Comparison of ENCODE assay signal across 25 cellular contexts in the genomic region with DNA sequence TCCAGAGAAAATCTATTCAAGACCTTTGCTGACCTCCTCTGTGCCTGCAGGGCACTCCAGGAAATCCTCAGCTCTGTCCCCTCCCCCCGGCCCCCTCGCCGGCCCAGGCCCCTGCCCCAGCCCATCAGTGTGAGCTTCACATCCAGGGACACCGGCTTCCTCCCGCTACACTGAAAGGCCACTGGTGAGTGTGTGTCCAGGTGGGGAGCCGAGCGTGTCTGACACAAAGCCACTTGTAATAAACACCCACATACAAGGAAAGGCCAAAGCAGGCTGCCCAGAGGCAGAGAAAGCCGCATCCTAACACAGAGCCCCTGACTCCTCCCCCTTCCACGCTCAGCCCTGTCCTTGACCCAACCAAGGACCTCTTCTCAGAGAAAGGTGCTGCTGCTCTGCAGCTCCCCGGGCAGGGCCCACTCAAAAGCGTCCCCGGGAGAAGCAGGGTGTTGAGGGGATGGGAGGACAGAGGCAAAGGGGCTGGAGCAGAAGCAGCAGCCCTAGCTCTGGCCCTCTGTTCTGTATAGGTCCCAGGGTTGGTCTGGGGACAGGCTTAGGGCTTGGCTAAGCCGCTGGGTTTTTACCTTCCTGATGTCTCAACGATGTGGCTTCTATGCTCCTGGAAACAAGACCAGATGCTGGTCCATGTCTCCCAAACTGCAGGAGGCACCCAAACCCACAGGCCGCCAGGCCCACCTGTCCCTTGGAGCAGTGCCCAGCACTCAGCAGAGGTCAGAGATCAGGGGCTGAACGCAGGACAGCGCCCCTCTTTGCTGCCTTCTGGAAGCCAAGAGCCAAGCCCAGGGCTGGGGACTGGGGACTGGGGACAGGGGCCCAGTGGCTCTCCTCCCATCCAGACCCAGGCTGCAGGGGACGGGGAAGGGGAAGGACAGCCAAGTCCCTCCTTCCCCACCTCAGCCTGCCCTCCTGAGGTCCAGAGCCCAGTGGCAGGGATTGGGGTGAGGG. TPM values are rescaled to one million over a fixed set of nuclear protein-coding genes. Genes with fewer than 3 reads are reported as not detected.
DNase-seq lines count a peak whose midpoint lies in the region; ATAC-seq, FAIRE-seq and TF ChIP-seq lines count a peak whose summit lies in the region.
"Had no signal": no experiment of that assay in that cellular context is flagged by ENCODE, and none has a peak within 500 bp of the region (broad histone marks: within the 10 kb centered on the region; RNA-seq: fewer than 3 reads in every experiment).

No MANE protein-coding gene starts in this region.

- H3K27ac ChIP-seq in HepG2 (ENCODE audit: extremely low read length, insufficient read depth, low read length), result no peak overlapping the region
- H3K27ac ChIP-seq in right lobe of liver, result no peak overlapping the region
- H3K27ac ChIP-seq in ectodermal cell (ENCODE audit: insufficient read depth, low read depth, low read length, poor library complexity, severe bottlenecking), result peak overlapping the region; percentile 72
- peak overlapping the region; percentile 53 for H3K27ac ChIP-seq in neural progenitor cell
- peak overlapping the region in 3 of 4 donors; percentile 2 to 16 (median 13) for H3K27ac ChIP-seq in transverse colon
- H3K27ac ChIP-seq: left lung, suprapubic skin had no signal

- TF ChIP-seq POLR2A in HepG2 (IDR thresholded peaks at IDR 0.05; ENCODE audit: insufficient read depth in 1 of 2, low read depth in 2 of 2, low read length in 2 of 2) (no peak), right lobe of liver (IDR thresholded peaks at IDR 0.05) (no peak), transverse colon (IDR thresholded peaks at IDR 0.05) (no peak)

- peaks cover 5 to 15% of the 10 kb centered on the region in 2 experiments; a peak in 2 of 5 replicates for H3K36me3 ChIP-seq in HepG2 (replicated peaks in 1 of 2; ENCODE audit: control insufficient read depth in 1 of 2, insufficient read depth in 2 of 2, low read length in 2 of 2)
- H3K36me3 ChIP-seq in right lobe of liver, result peaks cover 0 to 13% (median 3%) of the 10 kb centered on the region in 4 donors
- H3K36me3 ChIP-seq in ectodermal cell (ENCODE audit: control insufficient read depth, insufficient read depth, low read length), result no peaks in the 10 kb centered on the region
- no peaks in the 10 kb centered on the region for H3K36me3 ChIP-seq in neural progenitor cell
- H3K36me3 ChIP-seq in transverse colon, result no peaks in the 10 kb centered on the region

- no peak overlapping the region for H3K27ac Mint-ChIP-seq in neural progenitor cell

- H3K27me3 ChIP-seq in HepG2 (ENCODE audit: control insufficient read depth in 1 of 2, insufficient read depth in 2 of 2, low read length in 2 of 2) (no peaks in the 10 kb centered on the region), right lobe of liver (no peaks in the 10 kb centered on the region), ectodermal cell (ENCODE audit: control insufficient read depth, insufficient read depth, low read length, poor library complexity, severe bottlenecking) (no peaks in the 10 kb centered on the region), neural progenitor cell (no peaks in the 10 kb centered on the region), transverse colon (no peaks in the 10 kb centered on the region)
- H3K27me3 ChIP-seq: left lung, suprapubic skin had no signal

- H3K4me2 ChIP-seq in HepG2 (ENCODE audit: low read depth, low read length), result no peak overlapping the region
- H3K4me2 ChIP-seq in neural progenitor cell, result peak overlapping the region; percentile 42

- H3K9ac ChIP-seq in HepG2 (ENCODE audit: insufficient read depth, low read depth, low read length) (0 out of 2 replicates have a peak overlapping the region, but pooled peaks have one; percentile 15), neural progenitor cell (no peak overlapping the region)

- POLR2A ChIA-PET in HepG2 (lab: Yijun Ruan, JAX), result interaction anchor here (0.7 to 1.9 kb wide), 2 partner anchors 13 to 16 kb away, joined by 3 to 7 read pairs; no protein-coding TSS in a partner anchor

- H3K4me1 ChIP-seq in HepG2 (ENCODE audit: insufficient read depth, low read length) (peaks cover 27% of the 10 kb centered on the region), right lobe of liver (peaks cover 0 to 18% (median 8%) of the 10 kb centered on the region in 4 donors), ectodermal cell (ENCODE audit: control insufficient read depth, insufficient read depth, low read length) (peaks cover 45% of the 10 kb centered on the region), neural progenitor cell (peaks cover 11% of the 10 kb centered on the region), transverse colon (peaks cover 2 to 23% (median 13%) of the 10 kb centered on the region in 4 donors)

- peaks cover 20% of the 10 kb centered on the region for H3F3A ChIP-seq in neural progenitor cell (ENCODE audit: low read depth)

- H3K79me2 ChIP-seq in HepG2 (ENCODE audit: insufficient read depth, low read length) (peaks cover 1% of the 10 kb centered on the region), neural progenitor cell (ENCODE audit: low read depth) (peaks cover 4% of the 10 kb centered on the region)

- no peak for DNase-seq in HepG2 (ENCODE audit: low spot score)
- DNase-seq in right lobe of liver, result no peak
- DNase-seq in neural progenitor cell (ENCODE audit: low spot score), result no peak
- no peak for DNase-seq in transverse colon
- DNase-seq in NOMO-1 treated with DMSO at 0.1 percent for 48 hours (lab: John Stamatoyannopoulos, UW; ENCODE audit: unreplicated experiment), result no peak
- DNase-seq: ACHN; activated CD4-positive, alpha-beta T cell treated with anti-CD3 and anti-CD28 coated beads, Interleukin-2, amount 50 U/mL, for 4 hours; activated CD8-positive, alpha-beta memory T cell treated with anti-CD3 and anti-CD28 coated beads, Interleukin-2, amount 50 U/mL, for 48 hours; activated gamma-delta T cell treated with Interleukin-2 at 50 U/mL for 16 hours; DMS153; effector CD8-positive, alpha-beta T cell; GDM1; KBM-7; left lung; NCI-H146; NCI-H2171; NCI-H526; right cardiac atrium; stimulated activated CD4-positive, alpha-beta T cell treated with anti-CD3 and anti-CD28 coated beads, Interleukin-15, amount 100 ng/mL, for 24 hours; T-helper 1 cell had no signal

- ATAC-seq in HepG2 (peak; percentile 22), right lobe of liver (no peak), HG03135 (IDR thresholded peaks at IDR 0.05; ENCODE audit: unreplicated experiment) (no peak), HG03045 (IDR thresholded peaks at IDR 0.05; ENCODE audit: unreplicated experiment) (no peak)
- ATAC-seq: right cardiac atrium had no signal

- H2AFZ ChIP-seq in HepG2 (ENCODE audit: low read length) (no peak overlapping the region), neural progenitor cell (replicated peaks) (no peak overlapping the region)

- TF ChIP-seq EP300 in HepG2 (IDR thresholded peaks at IDR 0.05; ENCODE audit: low read depth in 2 of 2, low read length in 2 of 2) (no peak), HepG2 (CRISPR knock-in tag; IDR thresholded peaks at IDR 0.05; ENCODE audit: borderline replicate concordance) (no peak), transverse colon (IDR thresholded peaks at IDR 0.05; ENCODE audit: low read depth) (no peak)

- no peak for TF ChIP-seq RAD21 in HepG2 (CRISPR knock-in tag; IDR thresholded peaks at IDR 0.05)

- no peak overlapping the region for H3K4me3 Mint-ChIP-seq in neural progenitor cell
- H3K4me3 Mint-ChIP-seq: CD14-positive monocyte had no signal

- H3K4me3 ChIP-seq in HepG2 (replicated peaks in 1 of 3; ENCODE audit: insufficient read depth in 1 of 3, low read depth in 2 of 3, low read length in 3 of 3) (no peak overlapping the region), right lobe of liver (no peak overlapping the region), ectodermal cell (ENCODE audit: insufficient read depth, low read depth, low read length) (no peak overlapping the region), neural progenitor cell (no peak overlapping the region), transverse colon (no peak overlapping the region)
- H3K4me3 ChIP-seq: left lung, suprapubic skin had no signal

- peaks cover 5% of the 10 kb centered on the region for H3K27me3 Mint-ChIP-seq in neural progenitor cell (ENCODE audit: insufficient read depth, low read depth)

- WGBS in HepG2 (ENCODE audit: low lambda C conversion rate), result 74% methylated on average over 13 of the region's 18 CpGs
- WGBS in right lobe of liver (ENCODE audit: insufficient coverage, low coverage, low lambda C conversion rate, missing lambda C conversion rate), result 83% methylated on average over 1 of the region's 18 CpGs
- 68% methylated on average over 18 of the region's 18 CpGs for WGBS in ectodermal cell, 2 experiments
- WGBS in transverse colon (ENCODE audit: low coverage in 1 of 2), 2 donors, result 89% methylated on average over 9 of the region's 18 CpGs; no CpG with 5 or more reads in 1 of the 2 donors

- FAIRE-seq in HepG2 (lab: Jason Lieb, UNC), result no peak

- CTCF ChIA-PET in HepG2 (lab: Yijun Ruan, JAX; ENCODE audit: low intra/inter-chr PET ratio, low total read pairs), result no interaction called here

- intact Hi-C loops in HepG2 (cut with micrococcal nuclease; ENCODE audit: unreplicated experiment) (no loop called here), right lobe of liver (cut with DNase I) (no loop called here), transverse colon (cut with DNase I; ENCODE audit: low total_unique reads) (no loop called here)

- TF ChIP-seq CTCF in HepG2 (CRISPR knock-in tag; IDR thresholded peaks at IDR 0.05), result no peak
- TF ChIP-seq CTCF in right lobe of liver (IDR thresholded peaks at IDR 0.05), result no peak
- no peak for TF ChIP-seq CTCF in neural progenitor cell (IDR thresholded peaks at IDR 0.05)
- TF ChIP-seq CTCF in transverse colon (IDR thresholded peaks at IDR 0.05), result no peak

- peaks cover 12% of the 10 kb centered on the region for H3K36me3 Mint-ChIP-seq in neural progenitor cell

- H3K9me3 ChIP-seq in HepG2 (ENCODE audit: low read length) (no peaks in the 10 kb centered on the region), right lobe of liver (no peaks in the 10 kb centered on the region), ectodermal cell (ENCODE audit: control insufficient read depth, low read length) (no peaks in the 10 kb centered on the region), neural progenitor cell (ENCODE audit: low read depth) (no peaks in the 10 kb centered on the region), transverse colon (no peaks in the 10 kb centered on the region)
- H3K9me3 ChIP-seq: left lung, suprapubic skin had no signal

- H3K4me1 Mint-ChIP-seq in neural progenitor cell, result peaks cover 63% of the 10 kb centered on the region

- no TSS peak for BruUV-seq in HepG2 (replicated peaks; lab: Mats Ljungman, UMichigan)

- H4K20me1 ChIP-seq in HepG2 (ENCODE audit: insufficient read depth, low read length) (peaks cover 6% of the 10 kb centered on the region; the same call in 1 of the 2 replicates), neural progenitor cell (ENCODE audit: low read depth) (peaks cover 17% of the 10 kb centered on the region)

- no peaks in the 10 kb centered on the region for H3K9me3 Mint-ChIP-seq in neural progenitor cell
- H3K9me3 Mint-ChIP-seq: CD14-positive monocyte had no signal

- in situ Hi-C loops in HepG2 (cut with HindIII; ENCODE audit: extremely low pct_ligation_motif_present, low pct_unique_long_range_greater_than_20kb) (no loop called here), transverse colon (cut with MboI; ENCODE audit: low pct_ligation_motif_present in 1 of 4, low pct_unique_long_range_greater_than_20kb in 1 of 4, low sequenced_read_pairs in 3 of 4) (no loop called here)

RNA-seq across cellular contexts. Expression of a gene that starts 15.3 kb away (rescaled TPM):
- total RNA-seq in HepG2 (2016; rRNA removed; fragmentation: Illumina TruSeq; extraction: Trizol) (2.3 and 3.5 TPM in 2 replicates), right lobe of liver (10 to 100 TPM in 2 of 6 experiments, 1 to 10 TPM in 4; 3.3 to 12.6 (median 7.0) TPM), neural progenitor cell (ENCODE audit: low replicate concordance) (2.2 and 11.1 TPM in 2 replicates), transverse colon (10 to 100 TPM; 13.7 to 27.7 (median 20.9) TPM)
- total RNA-seq in HepG2 (2016; cell fraction: cytosol; rRNA removed; fragmentation: Illumina TruSeq; extraction: Trizol; ENCODE audit: low read depth), result 0.79 and 1.5 TPM in 2 replicates
- total RNA-seq in HepG2 (2016; cell fraction: insoluble cytoplasmic fraction; rRNA removed; fragmentation: Illumina TruSeq; extraction: Trizol), result 2.0 and 2.9 TPM in 2 replicates
- total RNA-seq in HepG2 (2016; cell fraction: membrane; rRNA removed; fragmentation: Illumina TruSeq; extraction: Trizol), result 2.3 and 2.4 TPM in 2 replicates
- 3.0 and 3.9 TPM in 2 replicates for total RNA-seq in HepG2 (2016; cell fraction: nucleus; rRNA removed; fragmentation: Illumina TruSeq; extraction: Trizol)
- 1.8 and 2.1 TPM in 2 replicates for polyA plus RNA-seq in HepG2 (2011; rRNA removed)
- polyA plus RNA-seq in HepG2 (2011; cell fraction: cytosol; rRNA removed), result 0.86 and 0.92 TPM in 2 replicates
- 13.6 and 19.3 TPM in 2 replicates for polyA plus RNA-seq in HepG2 (2011; cell fraction: nucleus; rRNA removed)
- polyA plus RNA-seq in HepG2 (2012), result 6.6 and 7.5 TPM in 2 replicates
- 0.35 and 0.63 TPM in 2 replicates for polyA plus RNA-seq in HepG2 (2016; cell fraction: cytosol; fragmentation: Illumina TruSeq; extraction: Trizol; ENCODE audit: low read depth)
- polyA plus RNA-seq in HepG2 (2016; cell fraction: insoluble cytoplasmic fraction; fragmentation: Illumina TruSeq; extraction: Trizol; ENCODE audit: low read depth), result 3.1 and 5.6 TPM in 2 replicates
- polyA plus RNA-seq in HepG2 (2016; cell fraction: membrane; fragmentation: Illumina TruSeq; extraction: Trizol; ENCODE audit: low read depth), result 1.4 and 1.6 TPM in 2 replicates
- polyA plus RNA-seq in HepG2 (2016; cell fraction: nucleus; fragmentation: Illumina TruSeq; extraction: Trizol; ENCODE audit: insufficient read depth, low read depth), result 14.3 and 17.8 TPM in 2 replicates
- polyA minus RNA-seq in HepG2 (2011; rRNA and poly(A)+ RNA removed; ENCODE audit: low replicate concordance), result 4.3 and 8.2 TPM in 2 replicates
- polyA minus RNA-seq in HepG2 (2011; cell fraction: cytosol; rRNA and poly(A)+ RNA removed), result 3.1 and 3.8 TPM in 2 replicates
- polyA minus RNA-seq in HepG2 (2011; cell fraction: nucleus; rRNA and poly(A)+ RNA removed), result 8.1 and 8.8 TPM in 2 replicates
- polyA plus RNA-seq in ectodermal cell (2013, experiment 1 of 4), result 22.9 TPM
- polyA plus RNA-seq in ectodermal cell (2013, experiment 2 of 4), result 22.5 TPM
- 17.3 TPM for polyA plus RNA-seq in ectodermal cell (2013, experiment 3 of 4)
- 18.3 TPM for polyA plus RNA-seq in ectodermal cell (2013, experiment 4 of 4)

RNA-seq across cellular contexts. Expression of a gene that starts 48.2 kb away (rescaled TPM):
- total RNA-seq in HepG2 (2016; rRNA removed; fragmentation: Illumina TruSeq; extraction: Trizol) (11.3 and 30.4 TPM in 2 replicates), right lobe of liver (10 to 100 TPM in 4 of 6 experiments, 1 to 10 TPM in 2; 6.0 to 17.2 (median 13.2) TPM), neural progenitor cell (ENCODE audit: low replicate concordance) (39.0 and 70.7 TPM in 2 replicates), transverse colon (100 to 1,000 TPM in 1 of 4 donors, 10 to 100 TPM in 3; 41.0 to 148 (median 70.0) TPM)
- total RNA-seq in HepG2 (2016; cell fraction: cytosol; rRNA removed; fragmentation: Illumina TruSeq; extraction: Trizol; ENCODE audit: low read depth), result 7.6 and 9.3 TPM in 2 replicates
- total RNA-seq in HepG2 (2016; cell fraction: insoluble cytoplasmic fraction; rRNA removed; fragmentation: Illumina TruSeq; extraction: Trizol), result 9.9 and 30.6 TPM in 2 replicates
- 11.2 and 13.2 TPM in 2 replicates for total RNA-seq in HepG2 (2016; cell fraction: membrane; rRNA removed; fragmentation: Illumina TruSeq; extraction: Trizol)
- total RNA-seq in HepG2 (2016; cell fraction: nucleus; rRNA removed; fragmentation: Illumina TruSeq; extraction: Trizol), result 35.7 and 46.1 TPM in 2 replicates
- polyA plus RNA-seq in HepG2 (2011; rRNA removed), result 51.3 and 65.4 TPM in 2 replicates
- 21.2 and 36.3 TPM in 2 replicates for polyA plus RNA-seq in HepG2 (2011; cell fraction: cytosol; rRNA removed)
- 464 and 562 TPM in 2 replicates for polyA plus RNA-seq in HepG2 (2011; cell fraction: nucleus; rRNA removed)
- polyA plus RNA-seq in HepG2 (2012), result 23.3 and 40.7 TPM in 2 replicates
- polyA plus RNA-seq in HepG2 (2016; cell fraction: cytosol; fragmentation: Illumina TruSeq; extraction: Trizol; ENCODE audit: low read depth), result 3.8 and 4.0 TPM in 2 replicates
- polyA plus RNA-seq in HepG2 (2016; cell fraction: insoluble cytoplasmic fraction; fragmentation: Illumina TruSeq; extraction: Trizol; ENCODE audit: low read depth), result 14.4 and 16.9 TPM in 2 replicates
- polyA plus RNA-seq in HepG2 (2016; cell fraction: membrane; fragmentation: Illumina TruSeq; extraction: Trizol; ENCODE audit: low read depth), result 7.9 and 8.8 TPM in 2 replicates
- polyA plus RNA-seq in HepG2 (2016; cell fraction: nucleus; fragmentation: Illumina TruSeq; extraction: Trizol; ENCODE audit: insufficient read depth, low read depth), result 128 and 136 TPM in 2 replicates
- polyA minus RNA-seq in HepG2 (2011; rRNA and poly(A)+ RNA removed; ENCODE audit: low replicate concordance), result 30.6 and 64.0 TPM in 2 replicates
- polyA minus RNA-seq in HepG2 (2011; cell fraction: cytosol; rRNA and poly(A)+ RNA removed), result 15.6 and 19.8 TPM in 2 replicates
- polyA minus RNA-seq in HepG2 (2011; cell fraction: nucleus; rRNA and poly(A)+ RNA removed), result 41.3 and 46.7 TPM in 2 replicates
- polyA plus RNA-seq in ectodermal cell (2013, experiment 1 of 4), result 103 TPM
- 118 TPM for polyA plus RNA-seq in ectodermal cell (2013, experiment 2 of 4)
- 96.1 TPM for polyA plus RNA-seq in ectodermal cell (2013, experiment 3 of 4)
- polyA plus RNA-seq in ectodermal cell (2013, experiment 4 of 4), result 110 TPM

RNA-seq across cellular contexts. Expression of a gene that starts 49.3 kb away (rescaled TPM):
- total RNA-seq in HepG2 (2016; rRNA removed; fragmentation: Illumina TruSeq; extraction: Trizol), result 65.8 and 75.8 TPM in 2 replicates
- total RNA-seq in HepG2 (2016; cell fraction: cytosol; rRNA removed; fragmentation: Illumina TruSeq; extraction: Trizol; ENCODE audit: low read depth), result 6.6 and 6.8 TPM in 2 replicates
- total RNA-seq in HepG2 (2016; cell fraction: insoluble cytoplasmic fraction; rRNA removed; fragmentation: Illumina TruSeq; extraction: Trizol), result 68.7 and 76.2 TPM in 2 replicates
- total RNA-seq in HepG2 (2016; cell fraction: membrane; rRNA removed; fragmentation: Illumina TruSeq; extraction: Trizol), result 16.3 and 19.0 TPM in 2 replicates
- total RNA-seq in HepG2 (2016; cell fraction: nucleus; rRNA removed; fragmentation: Illumina TruSeq; extraction: Trizol), result 55.3 and 57.6 TPM in 2 replicates
- 7.1 and 7.2 TPM in 2 replicates for polyA plus RNA-seq in HepG2 (2011; rRNA removed)
- polyA plus RNA-seq in HepG2 (2011; cell fraction: cytosol; rRNA removed), result 4.8 and 5.9 TPM in 2 replicates
- 17.4 and 22.0 TPM in 2 replicates for polyA plus RNA-seq in HepG2 (2011; cell fraction: nucleus; rRNA removed)
- 22.0 and 25.7 TPM in 2 replicates for polyA plus RNA-seq in HepG2 (2012)
- 3.5 and 3.7 TPM in 2 replicates for polyA plus RNA-seq in HepG2 (2016; cell fraction: cytosol; fragmentation: Illumina TruSeq; extraction: Trizol; ENCODE audit: low read depth)
- 56.2 and 57.1 TPM in 2 replicates for polyA plus RNA-seq in HepG2 (2016; cell fraction: insoluble cytoplasmic fraction; fragmentation: Illumina TruSeq; extraction: Trizol; ENCODE audit: low read depth)
- polyA plus RNA-seq in HepG2 (2016; cell fraction: membrane; fragmentation: Illumina TruSeq; extraction: Trizol; ENCODE audit: low read depth), result 8.9 and 9.7 TPM in 2 replicates
- 56.6 and 58.6 TPM in 2 replicates for polyA plus RNA-seq in HepG2 (2016; cell fraction: nucleus; fragmentation: Illumina TruSeq; extraction: Trizol; ENCODE audit: insufficient read depth, low read depth)
- polyA minus RNA-seq in HepG2 (2011; rRNA and poly(A)+ RNA removed; ENCODE audit: low replicate concordance), result 18.4 and 38.7 TPM in 2 replicates
- 21.0 and 22.0 TPM in 2 replicates for polyA minus RNA-seq in HepG2 (2011; cell fraction: cytosol; rRNA and poly(A)+ RNA removed)
- polyA minus RNA-seq in HepG2 (2011; cell fraction: nucleus; rRNA and poly(A)+ RNA removed), result 43.1 and 48.6 TPM in 2 replicates
- 10 to 100 TPM in 5 of 6 experiments, 1 to 10 TPM in 1; 9.7 to 26.2 (median 13.1) TPM for total RNA-seq in right lobe of liver
- 47.0 TPM for polyA plus RNA-seq in ectodermal cell (2013, experiment 1 of 4)
- 49.8 TPM for polyA plus RNA-seq in ectodermal cell (2013, experiment 2 of 4)
- 40.5 TPM for polyA plus RNA-seq in ectodermal cell (2013, experiment 3 of 4)
- 45.5 TPM for polyA plus RNA-seq in ectodermal cell (2013, experiment 4 of 4)
- total RNA-seq in neural progenitor cell (ENCODE audit: low replicate concordance), result 42.2 and 55.0 TPM in 2 replicates
- 10 to 100 TPM in 2 of 4 donors, 1 to 10 TPM in 2; 3.0 to 18.9 (median 14.4) TPM for total RNA-seq in transverse colon

Comparison
In these comparisons a context has a peak if more than half of its experiments do, and no peak if none do; other contexts are left out.
1. H3K27ac ChIP-seq: peak in ectodermal cell (single experiment), neural progenitor cell (single experiment) and transverse colon (3 of 4); none in HepG2 (single experiment) and right lobe of liver (0 of 3).